32 cellular contexts compared by ENCODE assay signal in genomic region chr2:159750873-159751272, GRCh38. TPM values are rescaled to one million over a fixed set of nuclear protein-coding genes. Genes with fewer than 3 reads are reported as not detected.
"Had no signal": no experiment of that assay in that cellular context is flagged by ENCODE, and none has a peak within 500 bp of the region (broad histone marks: within the 10 kb centered on the region; RNA-seq: fewer than 3 reads in every experiment).

No MANE protein-coding gene starts in this region.

- H2AFZ ChIP-seq: parathyroid adenoma had no signal

- H3K9ac ChIP-seq: parathyroid adenoma had no signal

- H3K4me3 ChIP-seq: adrenal gland, ascending aorta, coronary artery, gastroesophageal sphincter, SK-N-MC, testis, transverse colon had no signal

- H3K9me3 ChIP-seq: adrenal gland, ascending aorta, gastroesophageal sphincter, testis, transverse colon had no signal

- DNase-seq: activated CD4-positive, alpha-beta T cell treated with anti-CD3 and anti-CD28 coated beads, Interleukin-2, amount 50 U/mL, for 1 hour; activated CD4-positive, CD25-positive, alpha-beta regulatory T cell treated with anti-CD3 and anti-CD28 coated beads, Interleukin-2, amount 50 U/mL, for 72 hours; activated CD8-positive, alpha-beta T cell treated with anti-CD3 and anti-CD28 coated beads for 36 hours; activated effector memory CD4-positive, alpha-beta T cell treated with anti-CD3 and anti-CD28 coated beads, Interleukin-2, amount 50 U/mL, for 16 hours; activated naive CD4-positive, alpha-beta T cell treated with anti-CD3 and anti-CD28 coated beads, Interleukin-2, amount 50 U/mL, for 16 hours; activated T-cell treated with anti-CD3 and anti-CD28 coated beads, Interleukin-2, amount 50 U/mL, for 48 hours; adrenal gland; head of caudate nucleus; hippocampal formation; immature natural killer cell; kidney; left colon; mammary epithelial cell; naive B cell; occipital lobe; right cardiac atrium; stimulated activated CD4-positive, alpha-beta T cell treated with anti-CD3 and anti-CD28 coated beads, Interleukin-12 subunit alpha, Interleukin-12 subunit beta, amount 100 ng/mL, for 4 hours; stimulated activated CD4-positive, alpha-beta T cell treated with anti-CD3 and anti-CD28 coated beads, Interleukin-4, amount 100 ng/mL, for 1 hour; stimulated activated naive CD8-positive, alpha-beta T cell treated with anti-CD3 and anti-CD28 coated beads, Interleukin-15, Interleukin-2, amounts not matched to agents 100 U/mL and 50 U/mL, for 24 hours; T1000; testis; transverse colon; WERI-Rb-1 had no signal

- ATAC-seq: activated CD8-positive, alpha-beta T cell treated with anti-CD3 and anti-CD28 coated beads for 36 hours; gastroesophageal sphincter; left colon; right cardiac atrium; stimulated activated naive CD8-positive, alpha-beta T cell treated with anti-CD3 and anti-CD28 coated beads, Interleukin-15, Interleukin-2, amounts not matched to agents 100 U/mL and 50 U/mL, for 24 hours had no signal

- H3K4me3 Mint-ChIP-seq: activated CD8-positive, alpha-beta T cell treated with anti-CD3 and anti-CD28 coated beads for 36 hours; brain; immature natural killer cell; mesothelial cell of epicardium; naive B cell; T-helper 1 cell treated with Interleukin-12 subunit alpha and Interleukin-12 subunit beta and Interleukin-4 antibody, amounts not matched to agents 30 μg/mL and 1 μg/mL, for 36 hours had no signal

- H3K4me1 ChIP-seq: parathyroid adenoma, testis had no signal

- H3K9me3 Mint-ChIP-seq: activated CD8-positive, alpha-beta T cell treated with anti-CD3 and anti-CD28 coated beads for 36 hours; immature natural killer cell; T-helper 1 cell treated with Interleukin-12 subunit alpha and Interleukin-12 subunit beta and Interleukin-4 antibody, amounts not matched to agents 30 μg/mL and 1 μg/mL, for 36 hours had no signal

- H3K4me1 Mint-ChIP-seq: mesothelial cell of epicardium had no signal

- H3K27ac ChIP-seq: adrenal gland, ascending aorta, coronary artery, gastroesophageal sphincter, parathyroid adenoma, SK-N-MC, testis, transverse colon, WERI-Rb-1 had no signal

- H3K27me3 ChIP-seq: adrenal gland, ascending aorta, gastroesophageal sphincter, testis, transverse colon had no signal

- H3K27me3 Mint-ChIP-seq: activated CD8-positive, alpha-beta T cell treated with anti-CD3 and anti-CD28 coated beads for 36 hours; brain; naive B cell had no signal

- H3K27ac Mint-ChIP-seq: activated CD8-positive, alpha-beta T cell treated with anti-CD3 and anti-CD28 coated beads for 36 hours; brain; T-helper 1 cell treated with Interleukin-12 subunit alpha and Interleukin-12 subunit beta and Interleukin-4 antibody, amounts not matched to agents 30 μg/mL and 1 μg/mL, for 36 hours had no signal

RNA-seq across cellular contexts. Expression of gene CD302, which starts 47.1 kb away (rescaled TPM):
- polyA plus RNA-seq: neural cell had no signal
